ENCODE assay signal across 17 cellular contexts in the genomic region with DNA sequence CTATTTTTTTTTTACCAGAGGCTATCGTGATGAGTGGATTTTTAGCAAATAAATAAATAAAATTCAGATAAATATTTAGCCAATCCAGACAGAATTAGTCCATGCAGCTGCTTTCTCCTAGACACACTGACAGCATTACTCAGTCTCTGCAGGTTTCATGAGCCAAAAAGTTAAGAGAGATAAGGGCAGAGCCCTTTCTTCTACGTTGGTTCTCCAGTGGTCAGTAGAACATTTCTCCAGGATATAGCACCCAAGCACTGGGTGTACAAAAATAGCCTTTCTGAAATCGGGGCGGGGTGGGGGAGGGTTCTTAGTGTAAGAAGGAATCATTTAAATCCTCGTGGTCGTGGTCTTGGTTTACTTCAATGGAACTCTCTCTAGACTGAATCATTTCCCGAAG.
"Had no signal": no experiment of that assay in that cellular context is flagged by ENCODE, and none has a peak within 500 bp of the region (broad histone marks: within the 10 kb centered on the region; RNA-seq: fewer than 3 reads in every experiment).

No MANE protein-coding gene starts in this region.

- H3K4me3 Mint-ChIP-seq: naive thymus-derived CD8-positive, alpha-beta T cell had no signal

- H3K27ac Mint-ChIP-seq: naive thymus-derived CD8-positive, alpha-beta T cell had no signal

- H3K36me3 Mint-ChIP-seq: naive thymus-derived CD8-positive, alpha-beta T cell had no signal

- H3K36me3 ChIP-seq: gastrocnemius medialis, neutrophil, sigmoid colon had no signal

- FAIRE-seq: endometrium, small intestine had no signal

- H3K27me3 ChIP-seq: gastrocnemius medialis, neutrophil, sigmoid colon had no signal

- ATAC-seq: esophagus mucosa; gastrocnemius medialis; mucosa of descending colon; naive thymus-derived CD8-positive, alpha-beta T cell; psoas muscle had no signal

- H3K27ac ChIP-seq: gastrocnemius medialis, neutrophil, psoas muscle, sigmoid colon had no signal

- DNase-seq: cortex of kidney; effector memory CD4-positive, alpha-beta T cell; gastrocnemius medialis; islet precursor cell; mesendoderm; mucosa of descending colon; naive thymus-derived CD8-positive, alpha-beta T cell; psoas muscle; retina; sigmoid colon; small intestine; stimulated activated CD4-positive, alpha-beta T cell treated with anti-CD3 and anti-CD28 coated beads, Interleukin-2, amount 100 ng/mL, for 48 hours; stimulated activated naive CD4-positive, alpha-beta T cell treated with Interleukin-2 at 50 U/mL for 16 hours; trophoblast cell had no signal

- H3K4me1 ChIP-seq: gastrocnemius medialis, psoas muscle had no signal

- H3K9me3 ChIP-seq: gastrocnemius medialis, mucosa of descending colon, neutrophil, psoas muscle, sigmoid colon had no signal

- H3K4me3 ChIP-seq: gastrocnemius medialis, mucosa of descending colon, psoas muscle, sigmoid colon had no signal
